Comparison of ENCODE assay signal across 16 cellular contexts in genomic region chr1:30336550-30337426, GRCh38.
"Had no signal": no experiment of that assay in that cellular context is flagged by ENCODE, and none has a peak within 500 bp of the region (broad histone marks: within the 10 kb centered on the region; RNA-seq: fewer than 3 reads in every experiment).

No MANE protein-coding gene starts in this region.

- H3K79me2 ChIP-seq: hepatocyte had no signal

- H3K36me3 ChIP-seq: ascending aorta, esophagus squamous epithelium, suprapubic skin had no signal

- H3K4me1 ChIP-seq: ascending aorta, esophagus squamous epithelium, suprapubic skin had no signal

- H3K27me3 ChIP-seq: ascending aorta had no signal

- H2AFZ ChIP-seq: hepatocyte had no signal

- H3K4me3 ChIP-seq: ascending aorta, esophagus squamous epithelium, hepatocyte, lung, suprapubic skin had no signal

- DNase-seq: activated CD4-positive, alpha-beta T cell treated with anti-CD3 and anti-CD28 coated beads for 48 hours; activated CD4-positive, CD25-positive, alpha-beta regulatory T cell; activated CD8-positive, alpha-beta T cell treated with anti-CD3 and anti-CD28 coated beads for 36 hours; activated effector memory CD4-positive, alpha-beta T cell treated with anti-CD3 and anti-CD28 coated beads, Interleukin-2, amount 50 U/mL, for 16 hours; activated naive CD4-positive, alpha-beta T cell treated with anti-CD3 and anti-CD28 coated beads, Interleukin-2, amount 50 U/mL, for 16 hours; activated T-cell treated with anti-CD3 and anti-CD28 coated beads, Interleukin-2, amount 50 U/mL, for 72 hours; effector memory CD4-positive, alpha-beta T cell; esophagus squamous epithelium; left colon; retina; stimulated activated naive CD8-positive, alpha-beta T cell treated with anti-CD3 and anti-CD28 coated beads, Interleukin-15, Interleukin-2, amounts not matched to agents 100 U/mL and 50 U/mL, for 24 hours; T1000 had no signal

- H3K9me3 ChIP-seq: ascending aorta, esophagus squamous epithelium, suprapubic skin had no signal

- H3K27ac ChIP-seq: ascending aorta, esophagus squamous epithelium, hepatocyte, suprapubic skin had no signal

- ATAC-seq: activated CD8-positive, alpha-beta T cell treated with anti-CD3 and anti-CD28 coated beads for 36 hours; activated T-cell treated with anti-CD3 and anti-CD28 coated beads, Interleukin-2, amount 50 U/mL, for 72 hours; left colon; stimulated activated naive CD8-positive, alpha-beta T cell treated with anti-CD3 and anti-CD28 coated beads, Interleukin-15, Interleukin-2, amounts not matched to agents 100 U/mL and 50 U/mL, for 24 hours had no signal

- H3K4me2 ChIP-seq: hepatocyte had no signal
